ENCODE assay signal across 2 cellular contexts in genomic region chr1:94253456-94254042, GRCh38.
TF ChIP-seq lines count a peak whose summit lies in the region.

No MANE protein-coding gene starts in this region.

TF ChIP-seq in K562, 482 proteins besides CTCF, POLR2A, EP300 and RAD21:
- TF ChIP-seq ELK1 (CRISPR knock-in tag; IDR thresholded peaks at IDR 0.05), result no peak
- TF ChIP-seq CXXC5 (CRISPR knock-in tag; IDR thresholded peaks at IDR 0.05), result 0 out of 2 replicates have a peak, but pooled peaks have one; percentile 25
- 0 out of 4 replicates have a peak, but pooled peaks of 1 of the 2 experiments have one; percentile 14 for TF ChIP-seq NRF1 (conservative IDR thresholded peaks at IDR 0.05 in 1 of 2, IDR thresholded peaks at IDR 0.05 in 1 of 2)
- TF ChIP-seq L3MBTL2 (IDR thresholded peaks at IDR 0.05), result no peak
- no peak for TF ChIP-seq CGGBP1 (CRISPR knock-in tag; IDR thresholded peaks at IDR 0.05)
- TF ChIP-seq THRAP3 (IDR thresholded peaks at IDR 0.05; ENCODE audit: borderline replicate concordance), result no peak

TF ChIP-seq in WTC11, 78 proteins besides CTCF, POLR2A, EP300 and RAD21:
- TF ChIP-seq E2F4 (CRISPR knock-in tag; IDR thresholded peaks at IDR 0.05; ENCODE audit: borderline replicate concordance, low read depth) (no peak), PRRX2 (CRISPR knock-in tag; IDR thresholded peaks at IDR 0.05) (no peak)
TF ChIP-seq in WTC11: peak in this region for 0.
